ENCODE assay signal across 1 cellular context in genomic region chr9:4303002-4303401, GRCh38.
TF ChIP-seq lines count a peak whose summit lies in the region.

No MANE protein-coding gene starts in this region.

TF ChIP-seq in SK-N-SH, 30 proteins besides CTCF, POLR2A, EP300 and RAD21:
- TF ChIP-seq TEAD4 (IDR thresholded peaks at IDR 0.05; ENCODE audit: borderline replicate concordance, insufficient read depth) (no peak), NFIC (IDR thresholded peaks at IDR 0.05; ENCODE audit: borderline replicate concordance) (peak; percentile 61)
